ENCODE assay signal across 8 cellular contexts in genomic region chr5:180353963-180354574, GRCh38. TPM values are rescaled to one million over a fixed set of nuclear protein-coding genes. Genes with fewer than 3 reads are reported as not detected.
DNase-seq lines count a peak whose midpoint lies in the region; ATAC-seq, FAIRE-seq and TF ChIP-seq lines count a peak whose summit lies in the region.

No MANE protein-coding gene starts in this region.

- H3K4me3 ChIP-seq in HAP-1, result peak overlapping the region; percentile 66
- H3K4me3 ChIP-seq in iPS DF 6.9 (ENCODE audit: low read length), result peak overlapping the region; percentile 44
- peak overlapping the region; percentile 94 for H3K4me3 ChIP-seq in skeletal muscle satellite cell (ENCODE audit: low read length)

- peak overlapping the region; percentile 65 for H3K4me3 Mint-ChIP-seq in activated T-helper 2 cell treated with anti-CD3 and anti-CD28 coated beads, Interferon-gamma antibody, Interleukin-2, Interleukin-4, amounts not matched to agents 10 μg/mL and 5 μg/mL and 100 μg/mL, durations not matched to agents 14 hours and 24 hours and 36 hours (ENCODE audit: low read depth)

- no peak for ATAC-seq in GM21619 (IDR thresholded peaks at IDR 0.05; ENCODE audit: unreplicated experiment)

- intact Hi-C loops in activated T-helper 2 cell treated with anti-CD3 and anti-CD28 coated beads, Interferon-gamma antibody, Interleukin-2, Interleukin-4, amounts not matched to agents 10 μg/mL and 5 μg/mL and 100 μg/mL, durations not matched to agents 14 hours and 24 hours and 36 hours (cut with micrococcal nuclease), result loop anchor here (1.0 kb wide), 1 partner anchor 61 kb away; no protein-coding TSS in a partner anchor

- no peaks in the 10 kb centered on the region for H3K9me3 Mint-ChIP-seq in activated T-helper 2 cell treated with anti-CD3 and anti-CD28 coated beads, Interferon-gamma antibody, Interleukin-2, Interleukin-4, amounts not matched to agents 10 μg/mL and 5 μg/mL and 100 μg/mL, durations not matched to agents 14 hours and 24 hours and 36 hours

- FAIRE-seq in H54 (lab: Jason Lieb, UNC), result no peak

- no peak overlapping the region for H3K27ac Mint-ChIP-seq in activated T-helper 2 cell treated with anti-CD3 and anti-CD28 coated beads, Interferon-gamma antibody, Interleukin-2, Interleukin-4, amounts not matched to agents 10 μg/mL and 5 μg/mL and 100 μg/mL, durations not matched to agents 14 hours and 24 hours and 36 hours

- peaks cover 54% of the 10 kb centered on the region for H3K27me3 Mint-ChIP-seq in activated T-helper 2 cell treated with anti-CD3 and anti-CD28 coated beads, Interferon-gamma antibody, Interleukin-2, Interleukin-4, amounts not matched to agents 10 μg/mL and 5 μg/mL and 100 μg/mL, durations not matched to agents 14 hours and 24 hours and 36 hours (ENCODE audit: low read depth)

- H3K36me3 Mint-ChIP-seq in activated T-helper 2 cell treated with anti-CD3 and anti-CD28 coated beads, Interferon-gamma antibody, Interleukin-2, Interleukin-4, amounts not matched to agents 10 μg/mL and 5 μg/mL and 100 μg/mL, durations not matched to agents 14 hours and 24 hours and 36 hours (ENCODE audit: low read depth), result no peaks in the 10 kb centered on the region

- H3K9me3 ChIP-seq in HAP-1, result no peaks in the 10 kb centered on the region
- H3K9me3 ChIP-seq in iPS DF 6.9 (ENCODE audit: control insufficient read depth, insufficient read depth, low read length), result no peaks in the 10 kb centered on the region
- no peaks in the 10 kb centered on the region for H3K9me3 ChIP-seq in skeletal muscle satellite cell (replicated peaks; ENCODE audit: low read length)

- no peak overlapping the region for H3K27ac ChIP-seq in iPS DF 6.9 (ENCODE audit: low read length)

- no peaks in the 10 kb centered on the region for H3K36me3 ChIP-seq in HAP-1 (replicated peaks)
- H3K36me3 ChIP-seq in iPS DF 6.9 (ENCODE audit: control insufficient read depth, insufficient read depth, low read length), result peaks cover 2% of the 10 kb centered on the region
- no peaks in the 10 kb centered on the region for H3K36me3 ChIP-seq in skeletal muscle satellite cell (ENCODE audit: insufficient read depth, low read length)

- TF ChIP-seq POLR2A in H54 (IDR thresholded peaks at IDR 0.05; ENCODE audit: low read depth, low read length), result no peak

- DNase-seq in HAP-1 (ENCODE audit: low spot score in 2 of 2), result no peak
- DNase-seq in activated T-helper 2 cell treated with anti-CD3 and anti-CD28 coated beads, Interferon-gamma antibody, Interleukin-2, Interleukin-4, amounts not matched to agents 10 μg/mL and 5 μg/mL and 100 μg/mL, durations not matched to agents 14 hours and 24 hours and 36 hours (ENCODE audit: low spot score), result no peak
- no peak for DNase-seq in iPS DF 6.9 (ENCODE audit: low read depth, low spot score)
- no peak for DNase-seq in NCI-H524 (lab: John Stamatoyannopoulos, UW)
- no peak for DNase-seq in H54 (ENCODE audit: insufficient read length, low spot score)
- no peak for DNase-seq in activated CD8-positive, alpha-beta memory T cell treated with anti-CD3 and anti-CD28 coated beads, Interleukin-2, amount 50 U/mL, for 48 hours

- H3K27me3 ChIP-seq in HAP-1 (ENCODE audit: low read depth) (no peaks in the 10 kb centered on the region), iPS DF 6.9 (ENCODE audit: control insufficient read depth, insufficient read depth, low read length) (peaks cover 9% of the 10 kb centered on the region), skeletal muscle satellite cell (ENCODE audit: control insufficient read depth, insufficient read depth, low read length) (peaks cover 3% of the 10 kb centered on the region)

- H3K4me2 ChIP-seq in skeletal muscle satellite cell (ENCODE audit: low read length), result peak overlapping the region; percentile 100

- no CpG with 5 or more reads among the region's 42 CpGs for WGBS in iPS DF 6.9 (ENCODE audit: insufficient coverage, insufficient read length)

- in situ Hi-C loops in HAP-1 (cut with MboI; ENCODE audit: low sequenced_read_pairs), result no loop called here

- H3K9ac ChIP-seq in skeletal muscle satellite cell (ENCODE audit: low read depth, low read length), result peak overlapping the region; percentile 81

- H3K4me1 Mint-ChIP-seq in activated T-helper 2 cell treated with anti-CD3 and anti-CD28 coated beads, Interferon-gamma antibody, Interleukin-2, Interleukin-4, amounts not matched to agents 10 μg/mL and 5 μg/mL and 100 μg/mL, durations not matched to agents 14 hours and 24 hours and 36 hours (ENCODE audit: low read depth), result no peaks in the 10 kb centered on the region

- H3K4me1 ChIP-seq in HAP-1 (peaks cover 6% of the 10 kb centered on the region; the same call in 1 of the 2 replicates), iPS DF 6.9 (ENCODE audit: control insufficient read depth, insufficient read depth, low read length) (peaks cover 9% of the 10 kb centered on the region), skeletal muscle satellite cell (ENCODE audit: control insufficient read depth, insufficient read depth, low read length) (peaks cover 18% of the 10 kb centered on the region)

RNA-seq across cellular contexts. Expression of gene GFPT2, which starts 0.9 kb away (rescaled TPM):
- 0.37 TPM in 1 of 2 replicates, not detected in the other for total RNA-seq in activated T-helper 2 cell treated with anti-CD3 and anti-CD28 coated beads, Interferon-gamma antibody, Interleukin-2, Interleukin-4, amounts not matched to agents 10 μg/mL and 5 μg/mL and 100 μg/mL, durations not matched to agents 14 hours and 24 hours and 36 hours
- 140 and 190 TPM in 2 replicates for total RNA-seq in skeletal muscle satellite cell (2012; rRNA removed)

Comparison
In these comparisons a context has a peak if more than half of its experiments do, and no peak if none do; other contexts are left out.
1. H3K4me3 ChIP-seq: peak in every context shown above with its lines; median percentile 94 in skeletal muscle satellite cell; 66 in HAP-1; 44 in iPS DF 6.9.